8 cellular contexts compared by ENCODE assay signal in genomic region chr1:12618661-12619395, GRCh38. TPM values are rescaled to one million over a fixed set of nuclear protein-coding genes. Genes with fewer than 3 reads are reported as not detected.
DNase-seq lines count a peak whose midpoint lies in the region; ATAC-seq, FAIRE-seq and TF ChIP-seq lines count a peak whose summit lies in the region.

No MANE protein-coding gene starts in this region.

- peak; percentile 92 to 93 for TF ChIP-seq POLR2A in HepG2 (IDR thresholded peaks at IDR 0.05; ENCODE audit: insufficient read depth in 1 of 2, low read depth in 2 of 2, low read length in 2 of 2)

- peak overlapping the region in 6 of 7 donors; percentile 74 to 88 (median 80) for H3K27ac Mint-ChIP-seq in CD14-positive monocyte

- peaks cover 34 to 46% (median 45%) of the 10 kb centered on the region in 3 donors for H3K27me3 Mint-ChIP-seq in CD14-positive monocyte (ENCODE audit: low read depth in 3 of 3)

- no peak overlapping the region for H2AFZ ChIP-seq in HepG2 (ENCODE audit: low read length)

- 3% methylated on average over 19 of the region's 28 CpGs for WGBS in HepG2 (ENCODE audit: low lambda C conversion rate)

- DNase-seq in CD14-positive monocyte (ENCODE audit: low spot score) (peak; percentile 79), HepG2 (ENCODE audit: low spot score) (peak; percentile 97), NCI-H2029 (lab: John Stamatoyannopoulos, UW) (no peak)
- peak; percentile 58 for DNase-seq in Jurkat, Clone E6-1 (ENCODE audit: low read depth, low spot score)
- DNase-seq in activated CD4-positive, alpha-beta T cell treated with anti-CD3 and anti-CD28 coated beads for 24 hours (ENCODE audit: low read depth in 2 of 2), result peak; percentile 43 to 49
- DNase-seq in stimulated activated CD4-positive, alpha-beta T cell treated with anti-CD3 and anti-CD28 coated beads, Interleukin-2, amount 100 ng/mL, for 4 hours (ENCODE audit: low read depth), result peak; percentile 48

- H3K4me3 Mint-ChIP-seq in CD14-positive monocyte, result peak overlapping the region; percentile 96 to 98

- peaks cover 58% of the 10 kb centered on the region for H3K4me1 Mint-ChIP-seq in CD14-positive monocyte

- CTCF ChIA-PET in HepG2 (lab: Yijun Ruan, JAX; ENCODE audit: low intra/inter-chr PET ratio, low total read pairs), result interaction anchor here (0.7 to 3.2 kb wide), 5 partner anchors 18 to 388 kb away, joined by 3 to 56 read pairs (median 7); no protein-coding TSS in a partner anchor

- H3K27ac ChIP-seq in cingulate gyrus (ENCODE audit: low read depth, low read length), result peak overlapping the region; percentile 91
- peak overlapping the region; percentile 94 for H3K27ac ChIP-seq in HepG2 (ENCODE audit: extremely low read length, insufficient read depth, low read length)

- ATAC-seq in HepG2, result peak; percentile 73
- no peak for ATAC-seq in GM18502 (IDR thresholded peaks at IDR 0.05; ENCODE audit: poor library complexity, unreplicated experiment)

- POLR2A ChIA-PET in HepG2 (lab: Yijun Ruan, JAX), result interaction anchor here (0.6 to 10.1 kb wide), 41 partner anchors 11 to 639 kb away, joined by 3 to 357 read pairs (median 6); no protein-coding TSS in a partner anchor

- TF ChIP-seq EP300 in HepG2 (IDR thresholded peaks at IDR 0.05; ENCODE audit: low read depth in 2 of 2, low read length in 2 of 2), result peak; percentile 32 to 86; a peak in 3 of 4 replicates
- TF ChIP-seq EP300 in HepG2 (CRISPR knock-in tag; IDR thresholded peaks at IDR 0.05; ENCODE audit: borderline replicate concordance), result peak; percentile 83

- H3K9me3 Mint-ChIP-seq in CD14-positive monocyte, result peaks cover 0 to 10% (median 5%) of the 10 kb centered on the region in 7 donors

- peaks cover 45% of the 10 kb centered on the region for H3K79me2 ChIP-seq in HepG2 (ENCODE audit: insufficient read depth, low read length)

- H3K4me1 ChIP-seq in HepG2 (ENCODE audit: insufficient read depth, low read length), result peaks cover 47% of the 10 kb centered on the region

- no peak for TF ChIP-seq RAD21 in HepG2 (CRISPR knock-in tag; IDR thresholded peaks at IDR 0.05)

- BruUV-seq in HepG2 (replicated peaks; lab: Mats Ljungman, UMichigan), result TSS peak; percentile 28

- peaks cover 7 to 17% of the 10 kb centered on the region in 2 donors for H3K36me3 Mint-ChIP-seq in CD14-positive monocyte

- H3K4me2 ChIP-seq in HepG2 (ENCODE audit: low read depth, low read length), result peak overlapping the region; percentile 98

- FAIRE-seq in HepG2 (lab: Jason Lieb, UNC), result peak; percentile 54

- H3K27me3 ChIP-seq in HepG2 (ENCODE audit: control insufficient read depth in 1 of 2, insufficient read depth in 2 of 2, low read length in 2 of 2), result peaks cover 0 to 3% of the 10 kb centered on the region in 2 experiments; a peak in 1 of 5 replicates

- in situ Hi-C loops in HepG2 (cut with HindIII; ENCODE audit: extremely low pct_ligation_motif_present, low pct_unique_long_range_greater_than_20kb), result loop anchor here (5.0 kb wide), 2 partner anchors 67 to 92 kb away; no protein-coding TSS in a partner anchor

- H3K4me3 ChIP-seq in Jurkat, Clone E6-1 (ENCODE audit: low read length), result peak overlapping the region; percentile 81
- H3K4me3 ChIP-seq in HepG2 (replicated peaks in 1 of 3; ENCODE audit: insufficient read depth in 1 of 3, low read depth in 2 of 3, low read length in 3 of 3), result peak overlapping the region; percentile 91 to 97 (median 94)

- H3K9ac ChIP-seq in HepG2 (ENCODE audit: insufficient read depth, low read depth, low read length), result peak overlapping the region; percentile 97

- no peaks in the 10 kb centered on the region for H3K9me3 ChIP-seq in HepG2 (ENCODE audit: low read length)

- no peak for TF ChIP-seq CTCF in CD14-positive monocyte (IDR thresholded peaks at IDR 0.05)
- peak; percentile 4; the same call in 1 of the 2 replicates for TF ChIP-seq CTCF in HepG2 (CRISPR knock-in tag; IDR thresholded peaks at IDR 0.05)

- intact Hi-C loops in CD14-positive monocyte (cut with micrococcal nuclease), result loop anchor here (2.0 kb wide), 2 partner anchors 14 to 108 kb away; no protein-coding TSS in a partner anchor
- intact Hi-C loops in HepG2 (cut with micrococcal nuclease; ENCODE audit: unreplicated experiment), result loop anchor here (1.0 to 5.0 kb wide), 5 partner anchors 18 to 304 kb away; no protein-coding TSS in a partner anchor

- peaks cover 3% of the 10 kb centered on the region; the same call in 1 of the 2 replicates for H4K20me1 ChIP-seq in HepG2 (ENCODE audit: insufficient read depth, low read length)

- 0 out of 5 replicates have a peak, but pooled peaks cover 0 to 3% of the 10 kb centered on the region in 2 experiments for H3K36me3 ChIP-seq in HepG2 (replicated peaks in 1 of 2; ENCODE audit: control insufficient read depth in 1 of 2, insufficient read depth in 2 of 2, low read length in 2 of 2)

TF ChIP-seq in HepG2, 621 proteins besides CTCF, POLR2A, EP300 and RAD21 (continues in another document):
- TF ChIP-seq HNF4A (CRISPR knock-in tag; IDR thresholded peaks at IDR 0.05) (peak; percentile 93), TBL1XR1 (IDR thresholded peaks at IDR 0.05; ENCODE audit: borderline replicate concordance, low read length, partially characterized antibody) (peak; percentile 60), PRMT3 (CRISPR knock-in tag; IDR thresholded peaks at IDR 0.05; ENCODE audit: borderline replicate concordance, low read depth) (0 out of 2 replicates have a peak, but pooled peaks have one; percentile 76), ZMYM4 (CRISPR knock-in tag; IDR thresholded peaks at IDR 0.05) (0 out of 2 replicates have a peak, but pooled peaks have one; percentile 58)

RNA-seq across cellular contexts. Expression of gene DHRS3, which starts 0.8 kb away (rescaled TPM):
- polyA plus RNA-seq in CD14-positive monocyte (under 1 TPM; 0.29 to 0.59 TPM), HepG2 (2011; rRNA removed) (90.5 and 107 TPM in 2 replicates)
- polyA plus RNA-seq in Jurkat, Clone E6-1 (2012; ENCODE audit: insufficient read depth, insufficient read length), result 2.6 TPM
- total RNA-seq in HepG2 (2016; rRNA removed; fragmentation: Illumina TruSeq; extraction: Trizol), result 30.5 and 48.5 TPM in 2 replicates
- total RNA-seq in HepG2 (2016; cell fraction: cytosol; rRNA removed; fragmentation: Illumina TruSeq; extraction: Trizol; ENCODE audit: low read depth), result 25.5 and 27.3 TPM in 2 replicates
- 26.6 and 52.7 TPM in 2 replicates for total RNA-seq in HepG2 (2016; cell fraction: insoluble cytoplasmic fraction; rRNA removed; fragmentation: Illumina TruSeq; extraction: Trizol)
- 29.7 and 30.7 TPM in 2 replicates for total RNA-seq in HepG2 (2016; cell fraction: membrane; rRNA removed; fragmentation: Illumina TruSeq; extraction: Trizol)
- total RNA-seq in HepG2 (2016; cell fraction: nucleus; rRNA removed; fragmentation: Illumina TruSeq; extraction: Trizol), result 41.7 and 48.7 TPM in 2 replicates
- 85.8 and 93.3 TPM in 2 replicates for polyA plus RNA-seq in HepG2 (2011; cell fraction: cytosol; rRNA removed)
- 96.4 and 100 TPM in 2 replicates for polyA plus RNA-seq in HepG2 (2011; cell fraction: nucleus; rRNA removed)
- 60.3 and 66.6 TPM in 2 replicates for polyA plus RNA-seq in HepG2 (2012)
- 7.8 TPM in 2 replicates for polyA plus RNA-seq in HepG2 (2016; cell fraction: cytosol; fragmentation: Illumina TruSeq; extraction: Trizol; ENCODE audit: low read depth)
- 18.9 and 21.8 TPM in 2 replicates for polyA plus RNA-seq in HepG2 (2016; cell fraction: insoluble cytoplasmic fraction; fragmentation: Illumina TruSeq; extraction: Trizol; ENCODE audit: low read depth)
- 13.0 and 14.3 TPM in 2 replicates for polyA plus RNA-seq in HepG2 (2016; cell fraction: membrane; fragmentation: Illumina TruSeq; extraction: Trizol; ENCODE audit: low read depth)
- 64.9 and 66.2 TPM in 2 replicates for polyA plus RNA-seq in HepG2 (2016; cell fraction: nucleus; fragmentation: Illumina TruSeq; extraction: Trizol; ENCODE audit: insufficient read depth, low read depth)
- polyA minus RNA-seq in HepG2 (2011; rRNA and poly(A)+ RNA removed; ENCODE audit: low replicate concordance), result 17.4 and 446 TPM in 2 replicates
- 107 and 116 TPM in 2 replicates for polyA minus RNA-seq in HepG2 (2011; cell fraction: cytosol; rRNA and poly(A)+ RNA removed)
- polyA minus RNA-seq in HepG2 (2011; cell fraction: nucleus; rRNA and poly(A)+ RNA removed), result 65.1 and 73.6 TPM in 2 replicates

RNA-seq across cellular contexts. Expression of gene AADACL4, which starts 25.1 kb away (rescaled TPM):
- polyA plus RNA-seq in CD14-positive monocyte (not detected), HepG2 (2011; rRNA removed) (not detected in 2 replicates)
- polyA plus RNA-seq in Jurkat, Clone E6-1 (2012; ENCODE audit: insufficient read depth, insufficient read length), result not detected
- total RNA-seq in HepG2 (2016; rRNA removed; fragmentation: Illumina TruSeq; extraction: Trizol), result not detected in 2 replicates
- total RNA-seq in HepG2 (2016; cell fraction: cytosol; rRNA removed; fragmentation: Illumina TruSeq; extraction: Trizol; ENCODE audit: low read depth), result not detected in 2 replicates
- total RNA-seq in HepG2 (2016; cell fraction: insoluble cytoplasmic fraction; rRNA removed; fragmentation: Illumina TruSeq; extraction: Trizol), result not detected in 2 replicates
- total RNA-seq in HepG2 (2016; cell fraction: membrane; rRNA removed; fragmentation: Illumina TruSeq; extraction: Trizol), result not detected in 2 replicates
- not detected in 2 replicates for total RNA-seq in HepG2 (2016; cell fraction: nucleus; rRNA removed; fragmentation: Illumina TruSeq; extraction: Trizol)
- polyA plus RNA-seq in HepG2 (2011; cell fraction: cytosol; rRNA removed), result not detected in 2 replicates
- polyA plus RNA-seq in HepG2 (2011; cell fraction: nucleus; rRNA removed), result not detected in 2 replicates
- not detected in 2 replicates for polyA plus RNA-seq in HepG2 (2012)
- not detected in 2 replicates for polyA plus RNA-seq in HepG2 (2016; cell fraction: cytosol; fragmentation: Illumina TruSeq; extraction: Trizol; ENCODE audit: low read depth)
- polyA plus RNA-seq in HepG2 (2016; cell fraction: insoluble cytoplasmic fraction; fragmentation: Illumina TruSeq; extraction: Trizol; ENCODE audit: low read depth), result not detected in 2 replicates
- polyA plus RNA-seq in HepG2 (2016; cell fraction: membrane; fragmentation: Illumina TruSeq; extraction: Trizol; ENCODE audit: low read depth), result not detected in 2 replicates
- not detected in 2 replicates for polyA plus RNA-seq in HepG2 (2016; cell fraction: nucleus; fragmentation: Illumina TruSeq; extraction: Trizol; ENCODE audit: insufficient read depth, low read depth)
- polyA minus RNA-seq in HepG2 (2011; rRNA and poly(A)+ RNA removed; ENCODE audit: low replicate concordance), result not detected in 2 replicates
- polyA minus RNA-seq in HepG2 (2011; cell fraction: cytosol; rRNA and poly(A)+ RNA removed), result not detected in 2 replicates
- polyA minus RNA-seq in HepG2 (2011; cell fraction: nucleus; rRNA and poly(A)+ RNA removed), result not detected in 2 replicates

Comparison
In these comparisons a context has a peak if more than half of its experiments do, and no peak if none do; other contexts are left out.
1. RNA of gene DHRS3, which starts 0.8 kb away (polyA plus RNA-seq): 7.8 to 107 TPM in HepG2; 0.29 to 0.59 TPM in CD14-positive monocyte; every median in the first group is over 4 times any median in the second.